8 cellular contexts compared by ENCODE assay signal in genomic region chr7:138865843-138866242, GRCh38.
A peak's percentile ranks its signal among the peaks of the same experiment; 100 is the strongest.
DNase-seq lines count a peak whose midpoint lies in the region; ATAC-seq lines count a peak whose summit lies in the region.

No MANE protein-coding gene starts in this region.

- no peak overlapping the region for H3K4me3 Mint-ChIP-seq in activated CD8-positive, alpha-beta memory T cell treated with anti-CD3 and anti-CD28 coated beads, Interleukin-2, amount 10 ng/mL, durations not matched to agents 7 days and 5 days
- H3K4me3 Mint-ChIP-seq in activated naive CD8-positive, alpha-beta T cell treated with anti-CD3 and anti-CD28 coated beads, Interleukin-2, amount 50 U/mL, for 24 hours = no peak overlapping the region

- peak overlapping the region; percentile 67 for H3K27ac Mint-ChIP-seq in activated CD8-positive, alpha-beta memory T cell treated with anti-CD3 and anti-CD28 coated beads, Interleukin-2, amount 10 ng/mL, durations not matched to agents 7 days and 5 days
- H3K27ac Mint-ChIP-seq in activated naive CD8-positive, alpha-beta T cell treated with anti-CD3 and anti-CD28 coated beads, Interleukin-2, amount 50 U/mL, for 24 hours = no peak overlapping the region

- no peaks in the 10 kb centered on the region for H3K36me3 Mint-ChIP-seq in activated CD8-positive, alpha-beta memory T cell treated with anti-CD3 and anti-CD28 coated beads, Interleukin-2, amount 10 ng/mL, durations not matched to agents 7 days and 5 days
- H3K36me3 Mint-ChIP-seq in activated naive CD8-positive, alpha-beta T cell treated with anti-CD3 and anti-CD28 coated beads, Interleukin-2, amount 50 U/mL, for 24 hours (ENCODE audit: low read depth) = no peaks in the 10 kb centered on the region

- peaks cover 18% of the 10 kb centered on the region for H3K4me1 Mint-ChIP-seq in activated CD8-positive, alpha-beta memory T cell treated with anti-CD3 and anti-CD28 coated beads, Interleukin-2, amount 10 ng/mL, durations not matched to agents 7 days and 5 days
- peaks cover 9% of the 10 kb centered on the region for H3K4me1 Mint-ChIP-seq in activated naive CD8-positive, alpha-beta T cell treated with anti-CD3 and anti-CD28 coated beads, Interleukin-2, amount 50 U/mL, for 24 hours

- H3K9me3 Mint-ChIP-seq in activated CD8-positive, alpha-beta memory T cell treated with anti-CD3 and anti-CD28 coated beads, Interleukin-2, amount 10 ng/mL, durations not matched to agents 7 days and 5 days (ENCODE audit: low read depth) = no peaks in the 10 kb centered on the region
- H3K9me3 Mint-ChIP-seq in activated naive CD8-positive, alpha-beta T cell treated with anti-CD3 and anti-CD28 coated beads, Interleukin-2, amount 50 U/mL, for 24 hours = no peaks in the 10 kb centered on the region

- CTCF ChIA-PET in activated CD8-positive, alpha-beta memory T cell treated with anti-CD3 and anti-CD28 coated beads, Interleukin-2, amount 10 ng/mL, durations not matched to agents 7 days and 5 days (lab: Charles Lee) = interaction anchor here (0.7 to 2.9 kb wide), 6 partner anchors 9 to 406 kb away, joined by 3 to 13 read pairs (median 4); partner anchors contain the start of gene TRIM24

- ATAC-seq in activated CD8-positive, alpha-beta memory T cell treated with anti-CD3 and anti-CD28 coated beads, Interleukin-2, amount 10 ng/mL, durations not matched to agents 7 days and 5 days = peak; percentile 96
- peak; percentile 45 for ATAC-seq in activated naive CD8-positive, alpha-beta T cell treated with anti-CD3 and anti-CD28 coated beads, Interleukin-2, amount 50 U/mL, for 24 hours
- no peak for ATAC-seq in GM18861 (IDR thresholded peaks at IDR 0.05; ENCODE audit: unreplicated experiment)
- no peak for ATAC-seq in GM18907 (IDR thresholded peaks at IDR 0.05; ENCODE audit: unreplicated experiment)
- no peak for ATAC-seq in GM19395 (IDR thresholded peaks at IDR 0.05; ENCODE audit: unreplicated experiment)

- no peaks in the 10 kb centered on the region for H3K27me3 Mint-ChIP-seq in activated CD8-positive, alpha-beta memory T cell treated with anti-CD3 and anti-CD28 coated beads, Interleukin-2, amount 10 ng/mL, durations not matched to agents 7 days and 5 days
- no peaks in the 10 kb centered on the region for H3K27me3 Mint-ChIP-seq in activated naive CD8-positive, alpha-beta T cell treated with anti-CD3 and anti-CD28 coated beads, Interleukin-2, amount 50 U/mL, for 24 hours

- DNase-seq in activated CD8-positive, alpha-beta memory T cell treated with anti-CD3 and anti-CD28 coated beads, Interleukin-2, amount 10 ng/mL, durations not matched to agents 7 days and 5 days = peak; percentile 80
- DNase-seq in activated CD8-positive, alpha-beta memory T cell treated with anti-CD3 and anti-CD28 coated beads, Interleukin-2, amount 50 U/mL, for 48 hours = no peak
- DNase-seq in NOMO-1 treated with dmso at 0.1 percent for 144 hours (lab: John Stamatoyannopoulos, UW; ENCODE audit: unreplicated experiment) = peak; percentile 1
- peak; percentile 21 for DNase-seq in activated naive CD8-positive, alpha-beta T cell treated with anti-CD3 and anti-CD28 coated beads, Interleukin-2, amount 50 U/mL, for 24 hours
- DNase-seq in stimulated activated CD8-positive, alpha-beta memory T cell treated with anti-CD3 and anti-CD28 coated beads, Interleukin-12 subunit alpha, Interleukin-12 subunit beta, amount 100 ng/mL, for 1 hour (ENCODE audit: low read depth) = peak; percentile 7

Comparison
In these comparisons a context has a peak if more than half of its experiments do, and no peak if none do; other contexts are left out.
1. ATAC-seq: peak in activated CD8-positive, alpha-beta memory T cell treated with anti-CD3 and anti-CD28 coated beads, Interleukin-2, amount 10 ng/mL, durations not matched to agents 7 days and 5 days (single experiment) and activated naive CD8-positive, alpha-beta T cell treated with anti-CD3 and anti-CD28 coated beads, Interleukin-2, amount 50 U/mL, for 24 hours (single experiment); none in GM18861 (single experiment), GM18907 (single experiment) and GM19395 (single experiment).